ENCODE assay signal across 8 cellular contexts in the genomic region with DNA sequence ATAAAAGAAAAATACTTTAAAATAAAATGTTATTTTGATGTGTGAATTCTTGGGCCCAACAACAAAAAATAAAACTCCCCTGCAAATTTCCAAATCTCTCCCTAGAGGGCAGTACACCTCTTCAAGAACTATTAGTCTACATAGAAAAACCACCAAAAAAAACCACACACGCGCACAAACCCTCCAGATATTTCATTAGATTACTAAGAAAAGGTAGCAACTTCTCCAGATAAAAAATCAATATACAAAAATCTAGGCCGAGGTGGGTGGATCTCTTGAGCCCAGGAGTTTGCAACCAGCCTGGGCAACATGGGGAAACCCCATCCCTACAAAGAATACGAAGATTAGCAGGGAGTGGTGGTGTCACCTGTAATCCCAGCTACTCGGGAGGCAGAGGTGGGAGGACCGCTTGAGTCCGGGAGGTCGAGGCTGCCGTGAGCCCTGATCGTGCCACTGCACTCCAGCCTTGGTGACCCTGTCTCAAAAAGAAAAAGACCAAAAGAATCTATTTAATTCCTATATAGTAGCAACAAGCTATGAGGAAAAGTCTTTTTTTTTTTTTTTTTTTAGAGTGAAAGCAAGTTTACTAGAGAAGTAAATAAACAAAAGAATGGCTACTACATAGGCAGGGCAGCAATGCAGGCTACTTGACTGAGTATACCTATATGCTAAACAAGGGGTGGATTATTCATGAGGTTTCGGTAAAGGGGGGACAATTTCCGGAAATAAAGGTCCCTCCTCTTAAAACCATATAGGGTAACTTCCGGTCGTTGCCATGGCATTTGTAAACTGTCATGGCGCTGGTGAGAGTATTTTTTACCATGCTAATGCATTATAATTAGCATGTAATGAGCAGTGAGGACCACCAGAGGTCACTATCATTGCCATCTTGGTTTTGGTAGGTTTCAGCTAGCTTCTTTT. TPM values are rescaled to one million over a fixed set of nuclear protein-coding genes. Genes with fewer than 3 reads are reported as not detected.
DNase-seq lines count a peak whose midpoint lies in the region; ATAC-seq, FAIRE-seq and TF ChIP-seq lines count a peak whose summit lies in the region.

No MANE protein-coding gene starts in this region.

- no peaks in the 10 kb centered on the region for H3K9me3 Mint-ChIP-seq in astrocyte (ENCODE audit: unreplicated experiment)

- peak; percentile 70 for ATAC-seq in HG02763 (IDR thresholded peaks at IDR 0.05; ENCODE audit: unreplicated experiment)

- peaks cover 19% of the 10 kb centered on the region for H3K27me3 Mint-ChIP-seq in astrocyte (ENCODE audit: low read depth, unreplicated experiment)

- DNase-seq in NCI-H1436 (lab: John Stamatoyannopoulos, UW) (peak; percentile 88), T follicular helper cell (ENCODE audit: low read depth) (peak; percentile 80), astrocyte (ENCODE audit: low read depth) (peak; percentile 80), hepatic stellate cell (ENCODE audit: low spot score) (peak; percentile 75), renal cortical epithelial cell (ENCODE audit: low read depth) (peak; percentile 95), HPDE6-E6E7 (ENCODE audit: extremely low spot score) (no peak)

- peak; percentile 73 for FAIRE-seq in astrocyte (lab: Jason Lieb, UNC)

- no peak overlapping the region for H3K27ac ChIP-seq in astrocyte (ENCODE audit: low read depth, low read length)

- no peaks in the 10 kb centered on the region for H3K9me3 ChIP-seq in astrocyte (ENCODE audit: insufficient read depth, low read depth, low read length)

- H3K27me3 ChIP-seq in astrocyte (ENCODE audit: insufficient read depth, low read length), result peaks cover 4% of the 10 kb centered on the region

- no peaks in the 10 kb centered on the region for H4K20me1 ChIP-seq in astrocyte (ENCODE audit: insufficient read depth, low read length)

- peak overlapping the region; percentile 17 for H3K4me3 Mint-ChIP-seq in astrocyte (ENCODE audit: unreplicated experiment)

- TF ChIP-seq CTCF in GM12874 (IDR thresholded peaks at IDR 0.05; ENCODE audit: insufficient read depth, low read depth, low read length), result peak; percentile 51
- peak; percentile 89 for TF ChIP-seq CTCF in astrocyte (IDR thresholded peaks at IDR 0.05; ENCODE audit: insufficient read depth, low read depth, low read length)

- H3K4me2 ChIP-seq in astrocyte (ENCODE audit: low read length), result peak overlapping the region; percentile 90

- no peaks in the 10 kb centered on the region for H3K4me1 Mint-ChIP-seq in astrocyte (ENCODE audit: low read depth, unreplicated experiment)

- H3K36me3 Mint-ChIP-seq in astrocyte (ENCODE audit: low read depth, unreplicated experiment), result no peaks in the 10 kb centered on the region

- no peaks in the 10 kb centered on the region for H3K36me3 ChIP-seq in astrocyte (ENCODE audit: insufficient read depth, low read length)

- peak overlapping the region; percentile 6 for H3K9ac ChIP-seq in astrocyte (ENCODE audit: low read length)

- peak overlapping the region; percentile 55 for H3K4me3 ChIP-seq in astrocyte (ENCODE audit: insufficient read depth, low read depth, low read length)

- peaks cover 6% of the 10 kb centered on the region for H3K4me1 ChIP-seq in astrocyte (ENCODE audit: insufficient read depth, low read length)

- H3K79me2 ChIP-seq in astrocyte (ENCODE audit: insufficient read depth, low read length), result no peaks in the 10 kb centered on the region

- peak overlapping the region; percentile 21 for H3K27ac Mint-ChIP-seq in astrocyte (ENCODE audit: unreplicated experiment)

- H2AFZ ChIP-seq in astrocyte (ENCODE audit: low read depth, low read length), result peak overlapping the region; percentile 33

RNA-seq across cellular contexts. Expression of a gene that starts 13.1 kb away (rescaled TPM):
- total RNA-seq in astrocyte (not detected in 2 replicates), renal cortical epithelial cell (not detected in 2 replicates)

RNA-seq across cellular contexts. Expression of a gene that starts 19.5 kb away (rescaled TPM):
- total RNA-seq in astrocyte, result 13.1 and 17.4 TPM in 2 replicates
- total RNA-seq in renal cortical epithelial cell, result 3.8 and 19.4 TPM in 2 replicates

RNA-seq across cellular contexts. Expression of a gene that starts 55.4 kb away (rescaled TPM):
- total RNA-seq in astrocyte (0.67 and 1.3 TPM in 2 replicates), renal cortical epithelial cell (0.50 TPM in 1 of 2 replicates, not detected in the other)
